10 cellular contexts compared by ENCODE assay signal in the genomic region with DNA sequence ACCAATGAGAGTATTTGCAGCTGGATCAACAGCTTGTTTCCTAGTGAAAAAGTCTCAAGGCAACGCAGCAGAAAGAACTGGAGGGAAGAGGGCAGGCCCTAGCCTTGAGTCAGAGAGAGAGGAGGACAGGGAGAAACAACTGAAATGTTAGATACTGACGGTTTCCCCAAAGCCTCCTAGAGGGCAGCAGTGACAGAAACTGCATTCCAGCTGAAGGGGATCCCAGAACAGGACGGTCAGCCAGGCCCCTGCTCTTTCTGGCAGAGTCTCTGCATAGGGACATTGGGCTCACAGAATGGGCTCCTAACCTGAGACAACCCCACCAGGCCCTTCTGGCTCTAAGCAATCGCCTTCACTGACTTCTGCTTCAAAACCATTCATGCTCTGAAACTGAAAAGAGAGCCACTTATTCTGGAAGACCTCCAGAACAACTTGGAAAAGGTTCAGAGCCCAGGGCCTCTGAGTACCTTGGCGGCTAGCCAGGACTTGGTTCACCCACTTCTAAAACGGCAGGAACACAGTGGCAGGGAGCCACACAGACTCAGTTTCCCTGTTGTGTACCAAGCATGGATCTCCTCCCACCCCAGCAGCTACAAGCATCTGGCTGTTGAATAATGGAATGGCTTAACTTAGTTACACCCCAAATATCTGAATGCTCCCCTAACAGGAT.
A peak's percentile ranks its signal among the peaks of the same experiment; 100 is the strongest.
DNase-seq lines count a peak whose midpoint lies in the region; ATAC-seq and TF ChIP-seq lines count a peak whose summit lies in the region.
"Had no signal": no experiment of that assay in that cellular context is flagged by ENCODE, and none has a peak within 500 bp of the region (broad histone marks: within the 10 kb centered on the region; RNA-seq: fewer than 3 reads in every experiment).

No MANE protein-coding gene starts in this region.

- no peak overlapping the region for H3K27ac ChIP-seq in breast epithelium
- H3K27ac ChIP-seq in mammary epithelial cell (ENCODE audit: insufficient read depth, low read depth, low read length): no peak overlapping the region

- no peak overlapping the region for H3K27ac Mint-ChIP-seq in MCF 10A (ENCODE audit: low read depth, unreplicated experiment)
- H3K27ac Mint-ChIP-seq in stimulated activated effector memory CD8-positive, alpha-beta T cell treated with anti-CD3 and anti-CD28 coated beads, Interleukin-12 subunit alpha, Interleukin-12 subunit beta, amount 100 ng/mL, for 72 hours: no peak overlapping the region

- intact Hi-C loops in MCF 10A (cut with micrococcal nuclease) (no loop called here), breast epithelium (cut with DNase I; ENCODE audit: low total_unique reads) (no loop called here), mammary epithelial cell (cut with micrococcal nuclease) (no loop called here)

- H3K4me3 Mint-ChIP-seq in MCF 10A (ENCODE audit: unreplicated experiment): no peak overlapping the region
- no peak overlapping the region for H3K4me3 Mint-ChIP-seq in stimulated activated effector memory CD8-positive, alpha-beta T cell treated with anti-CD3 and anti-CD28 coated beads, Interleukin-12 subunit alpha, Interleukin-12 subunit beta, amount 100 ng/mL, for 72 hours

- CTCF ChIA-PET in MCF 10A (lab: Yijun Ruan, JAX): interaction anchor here (0.7 kb wide), 1 partner anchor 648 kb away, joined by 3 read pairs; no protein-coding TSS in a partner anchor
- CTCF ChIA-PET in mammary epithelial cell (lab: Charles Lee; ENCODE audit: low non-redundant PET): interaction anchor here (0.7 kb wide), 1 partner anchor 20 kb away, joined by 3 read pairs; no protein-coding TSS in a partner anchor

- peak; percentile 8 for DNase-seq in MCF 10A (ENCODE audit: unreplicated experiment)
- no peak for DNase-seq in breast epithelium (ENCODE audit: low spot score in 2 of 2)
- peak; percentile 21 for DNase-seq in mammary epithelial cell
- DNase-seq in kidney tubule cell (ENCODE audit: low spot score): peak; percentile 7
- DNase-seq in stimulated activated effector memory CD8-positive, alpha-beta T cell treated with anti-CD3 and anti-CD28 coated beads, Interleukin-12 subunit alpha, Interleukin-12 subunit beta, amount 100 ng/mL, for 72 hours (ENCODE audit: low spot score in 2 of 2): no peak
- no peak for DNase-seq in amniotic stem cell (lab: John Stamatoyannopoulos, UW)
- DNase-seq: activated CD8-positive, alpha-beta memory T cell treated with anti-CD3 and anti-CD28 coated beads, Interleukin-2, amount 50 U/mL, for 4 hours; NCI-H2081 had no signal

- BruUV-seq in MCF 10A (replicated peaks; lab: Mats Ljungman, UMichigan) (no TSS peak), mammary epithelial cell (replicated peaks; lab: Mats Ljungman, UMichigan) (no TSS peak)

- 41% methylated on average over 4 of the region's 6 CpGs for WGBS in mammary epithelial cell (ENCODE audit: low coverage, missing lambda C conversion rate)

- H3K9me3 ChIP-seq in breast epithelium (no peaks in the 10 kb centered on the region), mammary epithelial cell (replicated peaks; ENCODE audit: insufficient read depth, low read length) (no peaks in the 10 kb centered on the region)

- TF ChIP-seq CTCF in MCF 10A (IDR thresholded peaks at IDR 0.05; ENCODE audit: unreplicated experiment) (no peak), breast epithelium (IDR thresholded peaks at IDR 0.05) (no peak), mammary epithelial cell (conservative IDR thresholded peaks at IDR 0.05 in 1 of 2, IDR thresholded peaks at IDR 0.05 in 1 of 2; ENCODE audit: extremely low read depth in 1 of 2, insufficient read depth in 1 of 2, low read depth in 1 of 2, low read length in 2 of 2) (peak; percentile 5 to 26)

- H3K4me2 ChIP-seq in mammary epithelial cell (ENCODE audit: insufficient read depth, low read depth, low read length): no peak overlapping the region

- no peaks in the 10 kb centered on the region for H3K36me3 Mint-ChIP-seq in MCF 10A (ENCODE audit: insufficient read depth, unreplicated experiment)
- no peaks in the 10 kb centered on the region for H3K36me3 Mint-ChIP-seq in stimulated activated effector memory CD8-positive, alpha-beta T cell treated with anti-CD3 and anti-CD28 coated beads, Interleukin-12 subunit alpha, Interleukin-12 subunit beta, amount 100 ng/mL, for 72 hours

- H3K4me1 ChIP-seq in breast epithelium: no peaks in the 10 kb centered on the region
- H3K4me1 ChIP-seq in mammary epithelial cell (ENCODE audit: insufficient read depth, low read length): no peaks in the 10 kb centered on the region

- no peak for TF ChIP-seq POLR2A in breast epithelium (IDR thresholded peaks at IDR 0.05)

- H3K9ac ChIP-seq in mammary epithelial cell (ENCODE audit: insufficient read depth, low read length): no peak overlapping the region

- H3K4me3 ChIP-seq in breast epithelium (no peak overlapping the region), mammary epithelial cell (replicated peaks in 1 of 3; ENCODE audit: insufficient read depth in 1 of 3, low read depth in 2 of 3, low read length in 3 of 3) (no peak overlapping the region)

- H3K79me2 ChIP-seq in mammary epithelial cell (ENCODE audit: insufficient read depth, low read length): no peaks in the 10 kb centered on the region

- H3K9me3 Mint-ChIP-seq in MCF 10A (ENCODE audit: unreplicated experiment): no peaks in the 10 kb centered on the region
- H3K9me3 Mint-ChIP-seq in stimulated activated effector memory CD8-positive, alpha-beta T cell treated with anti-CD3 and anti-CD28 coated beads, Interleukin-12 subunit alpha, Interleukin-12 subunit beta, amount 100 ng/mL, for 72 hours: peaks cover 3% of the 10 kb centered on the region

- POLR2A ChIA-PET in MCF 10A (lab: Yijun Ruan, JAX): no interaction called here

- no peaks in the 10 kb centered on the region for H3K4me1 Mint-ChIP-seq in MCF 10A (ENCODE audit: insufficient read depth, unreplicated experiment)
- H3K4me1 Mint-ChIP-seq in stimulated activated effector memory CD8-positive, alpha-beta T cell treated with anti-CD3 and anti-CD28 coated beads, Interleukin-12 subunit alpha, Interleukin-12 subunit beta, amount 100 ng/mL, for 72 hours: no peaks in the 10 kb centered on the region

- H3K27me3 ChIP-seq in breast epithelium: no peaks in the 10 kb centered on the region
- no peaks in the 10 kb centered on the region for H3K27me3 ChIP-seq in mammary epithelial cell (ENCODE audit: insufficient read depth, low read length)

- H3K36me3 ChIP-seq in breast epithelium (no peaks in the 10 kb centered on the region), mammary epithelial cell (ENCODE audit: insufficient read depth, low read length) (no peaks in the 10 kb centered on the region)

- peaks cover 21% of the 10 kb centered on the region for H3K27me3 Mint-ChIP-seq in MCF 10A (ENCODE audit: insufficient read depth, unreplicated experiment)

- no peak for ATAC-seq in GM18519 (IDR thresholded peaks at IDR 0.05; ENCODE audit: low FRiP score, unreplicated experiment)
- ATAC-seq in HG02870 (IDR thresholded peaks at IDR 0.05; ENCODE audit: unreplicated experiment): no peak
- ATAC-seq in stimulated activated effector memory CD8-positive, alpha-beta T cell treated with anti-CD3 and anti-CD28 coated beads, Interleukin-12 subunit alpha, Interleukin-12 subunit beta, amount 100 ng/mL, for 72 hours: no peak

- dilution Hi-C loops in mammary epithelial cell (cut with HindIII; ENCODE audit: low sequenced_read_pairs): no loop called here

- in situ Hi-C loops in mammary epithelial cell (cut with MboI; ENCODE audit: low sequenced_read_pairs in 2 of 2): no loop called here

- H4K20me1 ChIP-seq in mammary epithelial cell (ENCODE audit: insufficient read depth, low read length): no peaks in the 10 kb centered on the region

- peak overlapping the region; percentile 45 for H2AFZ ChIP-seq in mammary epithelial cell (ENCODE audit: low read depth, low read length)

Comparison
In these comparisons a context has a peak if more than half of its experiments do, and no peak if none do; other contexts are left out.
1. DNase-seq: peak in MCF 10A (single experiment), mammary epithelial cell (single experiment) and kidney tubule cell (single experiment); none in breast epithelium (0 of 2), stimulated activated effector memory CD8-positive, alpha-beta T cell treated with anti-CD3 and anti-CD28 coated beads, Interleukin-12 subunit alpha, Interleukin-12 subunit beta, amount 100 ng/mL, for 72 hours (0 of 2) and amniotic stem cell (single experiment).
2. CTCF ChIP-seq: peak in mammary epithelial cell (2 of 2); none in MCF 10A (single experiment) and breast epithelium (0 of 3).